In genomic region chr12:8937887-8938441, GRCh38 we compare ENCODE assay signal across 1 cellular context. TPM values are rescaled to one million over a fixed set of nuclear protein-coding genes. Genes with fewer than 3 reads are reported as not detected.
"Had no signal": no experiment of that assay in that cellular context is flagged by ENCODE, and none has a peak within 500 bp of the region (broad histone marks: within the 10 kb centered on the region; RNA-seq: fewer than 3 reads in every experiment).

No MANE protein-coding gene starts in this region.

RNA-seq across cellular contexts. Expression of gene KLRG1, which starts 51.4 kb away (rescaled TPM):
- total RNA-seq: GM23248 had no signal
